Comparison of ENCODE assay signal across 16 cellular contexts in genomic region chr18:36534154-36534688, GRCh38.
DNase-seq lines count a peak whose midpoint lies in the region; ATAC-seq, FAIRE-seq and TF ChIP-seq lines count a peak whose summit lies in the region.
"Had no signal": no experiment of that assay in that cellular context is flagged by ENCODE, and none has a peak within 500 bp of the region (broad histone marks: within the 10 kb centered on the region; RNA-seq: fewer than 3 reads in every experiment).

No MANE protein-coding gene starts in this region.

- H3K4me1 ChIP-seq in upper lobe of left lung, result no peaks in the 10 kb centered on the region
- H3K4me1 ChIP-seq in mucosa of descending colon (ENCODE audit: low read depth), result no peaks in the 10 kb centered on the region

- in situ Hi-C loops in astrocyte of the spinal cord (cut with HindIII; ENCODE audit: low sequenced_read_pairs), result no loop called here

- H3K27me3 ChIP-seq in upper lobe of left lung, result no peaks in the 10 kb centered on the region
- H3K27me3 ChIP-seq: dorsolateral prefrontal cortex had no signal

- H3K4me3 ChIP-seq in astrocyte of the spinal cord (ENCODE audit: low read depth, low read length), result no peak overlapping the region
- H3K4me3 ChIP-seq in upper lobe of left lung, result no peak overlapping the region
- H3K4me3 ChIP-seq in mucosa of descending colon, result no peak overlapping the region
- H3K4me3 ChIP-seq: dorsolateral prefrontal cortex had no signal

- TF ChIP-seq POLR2A in upper lobe of left lung (IDR thresholded peaks at IDR 0.05), result no peak

- 93 to 94% methylated on average over 5 of the region's 5 CpGs for WGBS in upper lobe of left lung, 2 donors

- ATAC-seq in GM18907 (IDR thresholded peaks at IDR 0.05; ENCODE audit: unreplicated experiment), result peak; percentile 55
- peak; percentile 82 for ATAC-seq in HG03159 (IDR thresholded peaks at IDR 0.05; ENCODE audit: unreplicated experiment)
- ATAC-seq in upper lobe of left lung (ENCODE audit: low FRiP score in 2 of 2), result no peak
- no peak for ATAC-seq in mucosa of descending colon

- peak; percentile 32 for FAIRE-seq in D721Med (lab: Jason Lieb, UNC)
- FAIRE-seq: G401.6 had no signal

- H3K36me3 ChIP-seq in upper lobe of left lung, result no peaks in the 10 kb centered on the region
- H3K36me3 ChIP-seq in mucosa of descending colon (ENCODE audit: low read depth), result no peaks in the 10 kb centered on the region

- intact Hi-C loops in posterior cingulate gyrus (cut with DNase I), result no loop called here
- intact Hi-C loops in mucosa of descending colon (cut with DNase I, micrococcal nuclease), result no loop called here

- DNase-seq in D721Med (ENCODE audit: insufficient read length, low spot score) (no peak), astrocyte of the spinal cord (ENCODE audit: low read depth, low spot score) (peak; percentile 29), posterior cingulate gyrus (no peak), upper lobe of left lung (no peak), NCI-H187 (lab: John Stamatoyannopoulos, UW) (no peak), mucosa of descending colon (no peak)
- DNase-seq: activated CD8-positive, alpha-beta memory T cell treated with anti-CD3 and anti-CD28 coated beads, Interleukin-2, amount 50 U/mL, for 48 hours; amniotic stem cell; C1 segment of cervical spinal cord; dorsolateral prefrontal cortex; foreskin fibroblast; naive B cell; NCI-H345 had no signal

- no peak overlapping the region for H3K27ac ChIP-seq in upper lobe of left lung
- H3K27ac ChIP-seq: dorsolateral prefrontal cortex had no signal

- no peak for TF ChIP-seq CTCF in D721Med (IDR thresholded peaks at IDR 0.05; ENCODE audit: insufficient read depth, missing control alignments)
- TF ChIP-seq CTCF in astrocyte of the spinal cord (IDR thresholded peaks at IDR 0.05; ENCODE audit: low read depth, low read length), result no peak
- TF ChIP-seq CTCF in upper lobe of left lung (IDR thresholded peaks at IDR 0.05), result no peak
- TF ChIP-seq CTCF in mucosa of descending colon (IDR thresholded peaks at IDR 0.05), result no peak

- TF ChIP-seq EP300 in upper lobe of left lung (IDR thresholded peaks at IDR 0.05), result no peak

- H3K9me3 ChIP-seq in upper lobe of left lung (no peaks in the 10 kb centered on the region), mucosa of descending colon (no peaks in the 10 kb centered on the region)

Comparison
In these comparisons a context has a peak if more than half of its experiments do, and no peak if none do; other contexts are left out.
1. ATAC-seq: peak in GM18907 (single experiment) and HG03159 (single experiment); none in upper lobe of left lung (0 of 2) and mucosa of descending colon (single experiment).